In genomic region chr15:90547545-90547944, GRCh38 we compare ENCODE assay signal across 13 cellular contexts. TPM values are rescaled to one million over a fixed set of nuclear protein-coding genes. Genes with fewer than 3 reads are reported as not detected.
DNase-seq lines count a peak whose midpoint lies in the region; ATAC-seq and TF ChIP-seq lines count a peak whose summit lies in the region.
"Had no signal": no experiment of that assay in that cellular context is flagged by ENCODE, and none has a peak within 500 bp of the region (broad histone marks: within the 10 kb centered on the region; RNA-seq: fewer than 3 reads in every experiment).

No MANE protein-coding gene starts in this region.

- WGBS in mesenchymal stem cell, result 90% methylated on average over 1 of the region's 3 CpGs

- no peak overlapping the region for H3K18ac ChIP-seq in mesenchymal stem cell (ENCODE audit: low read depth in 1 of 2, low read length in 2 of 2)

- H3K4me3 Mint-ChIP-seq in activated naive CD4-positive, alpha-beta T cell treated with anti-CD3 and anti-CD28 coated beads, Interleukin-2, amount 10 ng/mL, durations not matched to agents 7 days and 5 days, result no peak overlapping the region
- no peak overlapping the region for H3K4me3 Mint-ChIP-seq in type B pancreatic cell

- H3K36me3 ChIP-seq in mesenchymal stem cell (ENCODE audit: control insufficient read depth in 1 of 2, insufficient read depth in 2 of 2, low read depth in 1 of 2, low read length in 2 of 2), result peaks cover 0 to 21% of the 10 kb centered on the region in 2 experiments
- H3K36me3 ChIP-seq in vagina, result no peaks in the 10 kb centered on the region
- peaks cover 6% of the 10 kb centered on the region for H3K36me3 ChIP-seq in effector memory CD4-positive, alpha-beta T cell (ENCODE audit: control insufficient read depth, insufficient read depth, low read length)

- no peak overlapping the region for H2AK5ac ChIP-seq in mesenchymal stem cell (ENCODE audit: low read length, severe bottlenecking)

- H3K27ac Mint-ChIP-seq in activated naive CD4-positive, alpha-beta T cell treated with anti-CD3 and anti-CD28 coated beads, Interleukin-2, amount 10 ng/mL, durations not matched to agents 7 days and 5 days, result peak overlapping the region; percentile 75
- peak overlapping the region; percentile 69 to 91 for H3K27ac Mint-ChIP-seq in activated naive CD4-positive, alpha-beta T cell treated with anti-CD3 and anti-CD28 coated beads, Interleukin-2, amount 50 U/mL, for 72 hours
- peak overlapping the region; percentile 14 for H3K27ac Mint-ChIP-seq in type B pancreatic cell

- no peaks in the 10 kb centered on the region for H3K27me3 Mint-ChIP-seq in activated naive CD4-positive, alpha-beta T cell treated with anti-CD3 and anti-CD28 coated beads, Interleukin-2, amount 10 ng/mL, durations not matched to agents 7 days and 5 days
- H3K27me3 Mint-ChIP-seq in type B pancreatic cell, result no peaks in the 10 kb centered on the region

- H3K4me1 ChIP-seq in mesenchymal stem cell (ENCODE audit: control insufficient read depth, insufficient read depth, low read depth, low read length) (peaks cover 2% of the 10 kb centered on the region), vagina (peaks cover 19% of the 10 kb centered on the region)
- H3K4me1 ChIP-seq in effector memory CD4-positive, alpha-beta T cell (ENCODE audit: control insufficient read depth, insufficient read depth, low read length, poor library complexity, severe bottlenecking), result peaks cover 6% of the 10 kb centered on the region

- H3K14ac ChIP-seq in mesenchymal stem cell (ENCODE audit: low read length in 2 of 2), result no peak overlapping the region

- H3K9me3 ChIP-seq in mesenchymal stem cell (ENCODE audit: control insufficient read depth, low read length) (no peaks in the 10 kb centered on the region), vagina (no peaks in the 10 kb centered on the region)
- H3K9me3 ChIP-seq in effector memory CD4-positive, alpha-beta T cell (ENCODE audit: control insufficient read depth, low read length), result no peaks in the 10 kb centered on the region
- H3K9me3 ChIP-seq: SJSA1 had no signal

- intact Hi-C loops in vagina (cut with DNase I), result no loop called here

- no peaks in the 10 kb centered on the region for H3K9me3 Mint-ChIP-seq in activated naive CD4-positive, alpha-beta T cell treated with anti-CD3 and anti-CD28 coated beads, Interleukin-2, amount 10 ng/mL, durations not matched to agents 7 days and 5 days
- H3K9me3 Mint-ChIP-seq in activated naive CD4-positive, alpha-beta T cell treated with anti-CD3 and anti-CD28 coated beads, Interleukin-2, amount 50 U/mL, for 72 hours, result no peaks in the 10 kb centered on the region
- H3K9me3 Mint-ChIP-seq in type B pancreatic cell, result no peaks in the 10 kb centered on the region

- peak in 1 of 2 donors; percentile 28 for ATAC-seq in activated naive CD4-positive, alpha-beta T cell treated with anti-CD3 and anti-CD28 coated beads, Interleukin-2, amount 50 U/mL, for 72 hours
- ATAC-seq: HCT116 had no signal

- H3K4me2 ChIP-seq in mesenchymal stem cell (ENCODE audit: low read length, poor library complexity, severe bottlenecking), result no peak overlapping the region

- no peak for TF ChIP-seq POLR2A in vagina (IDR thresholded peaks at IDR 0.05)

- no peak overlapping the region for H3K9ac ChIP-seq in mesenchymal stem cell (ENCODE audit: low read length)

- H3K4me1 Mint-ChIP-seq in activated naive CD4-positive, alpha-beta T cell treated with anti-CD3 and anti-CD28 coated beads, Interleukin-2, amount 10 ng/mL, durations not matched to agents 7 days and 5 days, result peaks cover 71% of the 10 kb centered on the region
- H3K4me1 Mint-ChIP-seq in type B pancreatic cell (ENCODE audit: unreplicated experiment), result peaks cover 5% of the 10 kb centered on the region

- H2BK12ac ChIP-seq in mesenchymal stem cell (ENCODE audit: low read length in 2 of 2), result no peak overlapping the region

- DNase-seq in activated naive CD4-positive, alpha-beta T cell treated with anti-CD3 and anti-CD28 coated beads, Interleukin-2, amount 10 ng/mL, durations not matched to agents 7 days and 5 days, result no peak
- DNase-seq in activated naive CD4-positive, alpha-beta T cell treated with anti-CD3 and anti-CD28 coated beads, Interleukin-2, amount 50 U/mL, for 16 hours, result no peak
- no peak for DNase-seq in activated naive CD4-positive, alpha-beta T cell treated with anti-CD3 and anti-CD28 coated beads, Interleukin-2, amount 50 U/mL, for 72 hours (ENCODE audit: low spot score in 2 of 2)
- DNase-seq in mesenchymal stem cell, result no peak
- DNase-seq in type B pancreatic cell (ENCODE audit: extremely low spot score, unreplicated experiment), result no peak
- no peak for DNase-seq in vagina (ENCODE audit: extremely low spot score in 2 of 2)
- DNase-seq in effector memory CD4-positive, alpha-beta T cell, result no peak
- no peak for DNase-seq in epidermal melanocyte (ENCODE audit: insufficient read length, low spot score)
- DNase-seq: NCI-H187 treated with DMSO at 0.1 percent for 48 hours; NCI-H510A; stimulated activated CD4-positive, alpha-beta T cell treated with anti-CD3 and anti-CD28 coated beads, Interleukin-12 subunit alpha, Interleukin-12 subunit beta, amount 100 ng/mL, for 4 hours had no signal

- no peak for TF ChIP-seq CTCF in type B pancreatic cell (conservative IDR thresholded peaks at IDR 0.05)
- TF ChIP-seq CTCF in vagina (IDR thresholded peaks at IDR 0.05), result no peak

- H2BK5ac ChIP-seq in mesenchymal stem cell (ENCODE audit: low read depth, low read length, poor library complexity, severe bottlenecking), result no peak overlapping the region

- H3K27ac ChIP-seq in mesenchymal stem cell (ENCODE audit: low read length, poor library complexity, severe bottlenecking) (no peak overlapping the region), vagina (no peak overlapping the region)
- H3K27ac ChIP-seq in effector memory CD4-positive, alpha-beta T cell (ENCODE audit: insufficient read depth, low read length, poor library complexity, severe bottlenecking), result no peak overlapping the region
- H3K27ac ChIP-seq: SJSA1 had no signal

- H2BK15ac ChIP-seq in mesenchymal stem cell (ENCODE audit: low read depth, poor library complexity, severe bottlenecking), result no peak overlapping the region

- no peak overlapping the region for H2BK120ac ChIP-seq in mesenchymal stem cell (ENCODE audit: low read depth, low read length)

- H3K4me3 ChIP-seq in mesenchymal stem cell (ENCODE audit: insufficient read depth in 1 of 2, low read depth in 1 of 2, low read length in 2 of 2) (no peak overlapping the region), vagina (no peak overlapping the region)
- no peak overlapping the region for H3K4me3 ChIP-seq in effector memory CD4-positive, alpha-beta T cell (ENCODE audit: insufficient read depth, low read depth, low read length, poor library complexity, severe bottlenecking)
- H3K4me3 ChIP-seq: SJSA1 had no signal

- H3K27me3 ChIP-seq in mesenchymal stem cell (ENCODE audit: control insufficient read depth in 1 of 2, insufficient read depth in 1 of 2, low read length in 2 of 2) (no peaks in the 10 kb centered on the region), vagina (no peaks in the 10 kb centered on the region)
- H3K27me3 ChIP-seq in effector memory CD4-positive, alpha-beta T cell (replicated peaks; ENCODE audit: control insufficient read depth, insufficient read depth, low read length, poor library complexity, severe bottlenecking), result no peaks in the 10 kb centered on the region
- H3K27me3 ChIP-seq: SJSA1 had no signal

- no peak overlapping the region for H2AFZ ChIP-seq in mesenchymal stem cell (ENCODE audit: low read depth, low read length)

- H3K4ac ChIP-seq in mesenchymal stem cell (ENCODE audit: low read depth in 1 of 2, low read length in 2 of 2), result no peak overlapping the region

- CTCF ChIA-PET in activated naive CD4-positive, alpha-beta T cell treated with anti-CD3 and anti-CD28 coated beads, Interleukin-2, amount 10 ng/mL, durations not matched to agents 7 days and 5 days (lab: Charles Lee), result interaction anchor here (0.9 kb wide), 1 partner anchor 57 kb away, joined by 3 read pairs; no protein-coding TSS in a partner anchor

- H3K36me3 Mint-ChIP-seq in activated naive CD4-positive, alpha-beta T cell treated with anti-CD3 and anti-CD28 coated beads, Interleukin-2, amount 10 ng/mL, durations not matched to agents 7 days and 5 days, result peaks cover 68% of the 10 kb centered on the region
- peaks cover 7 to 38% of the 10 kb centered on the region in 2 donors for H3K36me3 Mint-ChIP-seq in activated naive CD4-positive, alpha-beta T cell treated with anti-CD3 and anti-CD28 coated beads, Interleukin-2, amount 50 U/mL, for 72 hours
- H3K36me3 Mint-ChIP-seq in type B pancreatic cell, result peaks cover 25% of the 10 kb centered on the region

- H3K23ac ChIP-seq in mesenchymal stem cell (ENCODE audit: low read length in 2 of 2), result peak overlapping the region; percentile 23 to 82

- peak overlapping the region; percentile 40 for H4K91ac ChIP-seq in mesenchymal stem cell (ENCODE audit: low read length)

- no peak overlapping the region for H4K8ac ChIP-seq in mesenchymal stem cell (ENCODE audit: low read length)

- peaks cover 11% of the 10 kb centered on the region for H3K79me1 ChIP-seq in mesenchymal stem cell (replicated peaks; ENCODE audit: low read length, poor library complexity, severe bottlenecking)

RNA-seq across cellular contexts. Expression of gene CRTC3, which starts 17.8 kb away (rescaled TPM):
- total RNA-seq in activated naive CD4-positive, alpha-beta T cell treated with anti-CD3 and anti-CD28 coated beads, Interleukin-2, amount 50 U/mL, for 72 hours, result 10 to 100 TPM; 41.8 to 58.1 TPM
- polyA plus RNA-seq in mesenchymal stem cell (2013, experiment 1 of 2), result 15.5 TPM
- polyA plus RNA-seq in mesenchymal stem cell (2013, experiment 2 of 2), result 15.0 TPM
- total RNA-seq in type B pancreatic cell (ENCODE audit: low replicate concordance), result 26.2 and 31.4 TPM in 2 replicates
- total RNA-seq in vagina, result 43.5 TPM

Comparison
In these comparisons a context has a peak if more than half of its experiments do, and no peak if none do; other contexts are left out.
1. H3K27ac Mint-ChIP-seq: peak in every context shown above with its lines; median percentile 80 in activated naive CD4-positive, alpha-beta T cell treated with anti-CD3 and anti-CD28 coated beads, Interleukin-2, amount 50 U/mL, for 72 hours; 75 in activated naive CD4-positive, alpha-beta T cell treated with anti-CD3 and anti-CD28 coated beads, Interleukin-2, amount 10 ng/mL, durations not matched to agents 7 days and 5 days; 14 in type B pancreatic cell.